ENCODE assay signal across 15 cellular contexts in genomic region chr9:85427749-85428148, GRCh38.
DNase-seq lines count a peak whose midpoint lies in the region; TF ChIP-seq lines count a peak whose summit lies in the region.
"Had no signal": no experiment of that assay in that cellular context is flagged by ENCODE, and none has a peak within 500 bp of the region (broad histone marks: within the 10 kb centered on the region; RNA-seq: fewer than 3 reads in every experiment).

No MANE protein-coding gene starts in this region.

- no peak overlapping the region for H3K4me3 Mint-ChIP-seq in brain
- H3K4me3 Mint-ChIP-seq in neural crest cell: no peak overlapping the region
- H3K4me3 Mint-ChIP-seq: CD4-positive, CD25-positive, alpha-beta regulatory T cell; HFFc6 had no signal

- H3K27ac Mint-ChIP-seq in brain (peak overlapping the region in 3 of 5 experiments; percentile 68 to 92 (median 78)), neural crest cell (ENCODE audit: unreplicated experiment) (peak overlapping the region; percentile 4)
- H3K27ac Mint-ChIP-seq: CD4-positive, CD25-positive, alpha-beta regulatory T cell; HFFc6 had no signal

- H3K27ac ChIP-seq in right atrium auricular region: no peak overlapping the region
- H3K27ac ChIP-seq: BLaER1 treated with 17β-estradiol and CSF1 and Interleukin-3, amounts not matched to agents 10 nM and 100 nM had no signal

- no peaks in the 10 kb centered on the region for H3K4me1 ChIP-seq in right atrium auricular region

- H3K36me3 Mint-ChIP-seq in brain: no peaks in the 10 kb centered on the region
- H3K36me3 Mint-ChIP-seq in neural crest cell (ENCODE audit: low read depth): no peaks in the 10 kb centered on the region
- H3K36me3 Mint-ChIP-seq: CD4-positive, CD25-positive, alpha-beta regulatory T cell had no signal

- peaks cover 0 to 7% (median 0%) of the 10 kb centered on the region in 5 experiments for H3K9me3 Mint-ChIP-seq in brain
- peaks cover 6% of the 10 kb centered on the region for H3K9me3 Mint-ChIP-seq in neural crest cell

- H3K9me3 ChIP-seq in right atrium auricular region: no peaks in the 10 kb centered on the region

- no peaks in the 10 kb centered on the region for H3K27me3 ChIP-seq in right atrium auricular region
- H3K27me3 ChIP-seq: BLaER1 treated with 17β-estradiol and CSF1 and Interleukin-3, amounts not matched to agents 10 nM and 100 nM had no signal

- H3K36me3 ChIP-seq in right atrium auricular region: no peaks in the 10 kb centered on the region
- H3K36me3 ChIP-seq: BLaER1 treated with 17β-estradiol and CSF1 and Interleukin-3, amounts not matched to agents 10 nM and 100 nM had no signal

- H3K4me3 ChIP-seq in right atrium auricular region: no peak overlapping the region
- H3K4me3 ChIP-seq: BLaER1 treated with 17β-estradiol and CSF1 and Interleukin-3, amounts not matched to agents 10 nM and 100 nM had no signal

- peak; percentile 52 for DNase-seq in D341Med (ENCODE audit: low spot score)
- peak; percentile 48 to 73 for DNase-seq in NCI-H524 (lab: John Stamatoyannopoulos, UW)
- no peak for DNase-seq in neural crest cell (ENCODE audit: low read depth, low spot score)
- no peak for DNase-seq in effector CD8-positive, alpha-beta T cell (lab: John Stamatoyannopoulos, UW)
- no peak for DNase-seq in activated T-cell treated with anti-CD3 and anti-CD28 coated beads, Interleukin-2, amount 50 U/mL, for 48 hours
- no peak for DNase-seq in right atrium auricular region (ENCODE audit: low spot score)
- DNase-seq: ACHN; CD4-positive, CD25-positive, alpha-beta regulatory T cell; DMS79 treated with DMSO at 0.1 percent for 48 hours; GDM1; HCEC 1CT; HFFc6; IMR-90 had no signal

- H3K27me3 Mint-ChIP-seq in brain (peaks cover 3% of the 10 kb centered on the region), neural crest cell (ENCODE audit: low read depth) (no peaks in the 10 kb centered on the region)
- H3K27me3 Mint-ChIP-seq: CD4-positive, CD25-positive, alpha-beta regulatory T cell had no signal

- no peak for TF ChIP-seq CTCF in brain (conservative IDR thresholded peaks at IDR 0.05)
- TF ChIP-seq CTCF in neural crest cell (conservative IDR thresholded peaks at IDR 0.05): no peak
- TF ChIP-seq CTCF in right atrium auricular region (IDR thresholded peaks at IDR 0.05): no peak

- H3K4me1 Mint-ChIP-seq in brain: peaks cover 69% of the 10 kb centered on the region
- H3K4me1 Mint-ChIP-seq in neural crest cell: peaks cover 56% of the 10 kb centered on the region
- H3K4me1 Mint-ChIP-seq: CD4-positive, CD25-positive, alpha-beta regulatory T cell had no signal

Comparison
In these comparisons a context has a peak if more than half of its experiments do, and no peak if none do; other contexts are left out.
1. DNase-seq: peak in D341Med (single experiment) and NCI-H524 (2 of 2); none in neural crest cell (single experiment), effector CD8-positive, alpha-beta T cell (single experiment), activated T-cell treated with anti-CD3 and anti-CD28 coated beads, Interleukin-2, amount 50 U/mL, for 48 hours (0 of 2) and right atrium auricular region (single experiment).